ENCODE assay signal across 19 cellular contexts in genomic region chr6:37302086-37302686, GRCh38. TPM values are rescaled to one million over a fixed set of nuclear protein-coding genes. Genes with fewer than 3 reads are reported as not detected.
"Had no signal": no experiment of that assay in that cellular context is flagged by ENCODE, and none has a peak within 500 bp of the region (broad histone marks: within the 10 kb centered on the region; RNA-seq: fewer than 3 reads in every experiment).

No MANE protein-coding gene starts in this region.

- DNase-seq: activated CD4-positive, alpha-beta T cell treated with anti-CD3 and anti-CD28 coated beads for 48 hours; activated CD8-positive, alpha-beta memory T cell treated with anti-CD3 and anti-CD28 coated beads, Interleukin-2, amount 50 U/mL, for 48 hours; activated CD8-positive, alpha-beta T cell treated with anti-CD3 and anti-CD28 coated beads for 36 hours; activated naive CD8-positive, alpha-beta T cell treated with anti-CD3 and anti-CD28 coated beads for 36 hours; activated T-cell treated with anti-CD3 and anti-CD28 coated beads, Interleukin-2, amount 50 U/mL, for 72 hours; amygdala; cortex of kidney; effector CD8-positive, alpha-beta T cell; head of caudate nucleus; left colon; midbrain; stimulated activated CD4-positive, alpha-beta T cell treated with anti-CD3 and anti-CD28 coated beads, Interleukin-15, amount 100 ng/mL, for 24 hours; stimulated activated CD4-positive, alpha-beta T cell treated with anti-CD3 and anti-CD28 coated beads, Interleukin-4, amount 100 ng/mL, for 1 hour; stimulated activated naive CD4-positive, alpha-beta T cell treated with Interleukin-2 at 50 U/mL for 16 hours; substantia nigra; T1000; transverse colon had no signal

- FAIRE-seq: frontal cortex had no signal

RNA-seq across cellular contexts. Expression of gene TMEM217, which starts 44.2 kb away (rescaled TPM):
- total RNA-seq: vagina had no signal
